18 cellular contexts compared by ENCODE assay signal in the genomic region with DNA sequence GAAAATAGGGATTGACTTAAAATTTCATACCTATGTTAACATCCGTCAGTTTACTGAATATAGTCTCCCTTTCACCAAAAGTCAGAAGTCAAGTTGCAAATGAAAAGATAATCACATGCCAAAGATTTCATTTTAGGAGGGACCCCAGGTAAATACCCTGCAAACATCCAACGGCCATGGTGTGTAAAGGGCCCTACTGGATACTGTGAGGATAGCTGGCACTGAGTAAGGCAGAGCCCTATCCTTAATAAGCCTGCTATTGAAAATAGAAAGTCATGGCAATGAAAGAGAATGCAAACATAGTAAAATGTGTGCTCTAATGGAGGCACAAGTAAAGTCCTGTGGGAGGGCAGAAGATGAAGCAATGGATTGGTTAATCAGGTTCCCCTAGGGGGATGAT. TPM values are rescaled to one million over a fixed set of nuclear protein-coding genes. Genes with fewer than 3 reads are reported as not detected.
A peak's percentile ranks its signal among the peaks of the same experiment; 100 is the strongest.
DNase-seq lines count a peak whose midpoint lies in the region; ATAC-seq and TF ChIP-seq lines count a peak whose summit lies in the region.
"Had no signal": no experiment of that assay in that cellular context is flagged by ENCODE, and none has a peak within 500 bp of the region (broad histone marks: within the 10 kb centered on the region; RNA-seq: fewer than 3 reads in every experiment).

No MANE protein-coding gene starts in this region.

- no peaks in the 10 kb centered on the region for H3K36me3 ChIP-seq in CD8-positive, alpha-beta T cell (ENCODE audit: insufficient read depth, low read length)
- no peaks in the 10 kb centered on the region for H3K36me3 ChIP-seq in neutrophil
- H3K36me3 ChIP-seq: BE2C had no signal

- H2BK20ac ChIP-seq in H9 (ENCODE audit: low read depth, low read length, poor library complexity, severe bottlenecking): no peak overlapping the region

- peaks cover 9% of the 10 kb centered on the region for H3K36me3 Mint-ChIP-seq in CD8-positive, alpha-beta T cell
- H3K36me3 Mint-ChIP-seq in H9 (ENCODE audit: insufficient read depth in 1 of 3, low read depth in 3 of 3): no peaks in the 10 kb centered on the region; a peak in 1 of 7 replicates

- peak overlapping the region; percentile 32 for H3K4me3 Mint-ChIP-seq in CD8-positive, alpha-beta T cell
- no peak overlapping the region; a peak in 1 of 5 replicates for H3K4me3 Mint-ChIP-seq in H9
- H3K4me3 Mint-ChIP-seq: CD8-positive, alpha-beta memory T cell; HFFc6 had no signal

- H2AK5ac ChIP-seq in H9 (ENCODE audit: insufficient read length, low read length): no peak overlapping the region

- H3K9ac ChIP-seq in H9 (ENCODE audit: extremely low read depth, insufficient read length, low read length): no peak overlapping the region

- H2AFZ ChIP-seq in H9 (ENCODE audit: low read length): no peak overlapping the region

- H4K91ac ChIP-seq in H9 (ENCODE audit: insufficient read length, low read depth, low read length): no peak overlapping the region

- no peaks in the 10 kb centered on the region for H3K23me2 ChIP-seq in H9 (ENCODE audit: insufficient read length, low read depth, low read length, poor library complexity, severe bottlenecking)

- no peak for TF ChIP-seq CTCF in CD8-positive, alpha-beta T cell (IDR thresholded peaks at IDR 0.05)
- peak; percentile 22; the same call in 2 of the 3 replicates for TF ChIP-seq CTCF in H9 (conservative IDR thresholded peaks at IDR 0.05)
- TF ChIP-seq CTCF in neutrophil (IDR thresholded peaks at IDR 0.05): no peak

- peaks cover 73% of the 10 kb centered on the region for H3K4me1 Mint-ChIP-seq in CD8-positive, alpha-beta T cell (ENCODE audit: low read depth)
- peaks cover 66 to 72% of the 10 kb centered on the region in 2 experiments for H3K4me1 Mint-ChIP-seq in H9

- no peaks in the 10 kb centered on the region for H4K20me1 ChIP-seq in H9 (ENCODE audit: control insufficient read depth, insufficient read depth, insufficient read length)

- no peak for DNase-seq in CD8-positive, alpha-beta T cell
- DNase-seq in H9 (no peak), OCI-M1 (lab: John Stamatoyannopoulos, UW) (peak; percentile 37)
- DNase-seq: BE2C; Caco-2; CD8-positive, alpha-beta memory T cell; DND-41; GDM1; H7; HFFc6; IMR-90; KG1 had no signal

- H3K4me1 ChIP-seq in CD8-positive, alpha-beta T cell (ENCODE audit: insufficient read depth, low read length): peaks cover 5% of the 10 kb centered on the region
- H3K4me1 ChIP-seq in H9 (ENCODE audit: insufficient read depth, low read length) (peaks cover 11% of the 10 kb centered on the region; the same call in 1 of the 2 replicates), neutrophil (ENCODE audit: control insufficient read depth in 1 of 2, insufficient read depth in 1 of 2, low read depth in 1 of 2, low read length in 1 of 2) (peaks cover 0 to 10% of the 10 kb centered on the region in 2 experiments)
- H3K4me1 ChIP-seq: A549, BE2C, Caco-2 had no signal

- no peak overlapping the region for H4K5ac ChIP-seq in H9 (ENCODE audit: insufficient read length, low read depth, low read length)

- H3T11ph ChIP-seq in H9 (ENCODE audit: low read length): no peak overlapping the region

- H2BK15ac ChIP-seq in H9 (ENCODE audit: low read depth, low read length): no peak overlapping the region

- H3K56ac ChIP-seq in H9 (ENCODE audit: insufficient read length, low read depth, low read length): no peak overlapping the region

- no peak overlapping the region for H3K4ac ChIP-seq in H9 (ENCODE audit: low read depth, low read length)

- H3K9me3 Mint-ChIP-seq in CD8-positive, alpha-beta T cell: no peaks in the 10 kb centered on the region
- no peaks in the 10 kb centered on the region for H3K9me3 Mint-ChIP-seq in H9
- H3K9me3 Mint-ChIP-seq: CD8-positive, alpha-beta memory T cell; HFFc6 had no signal

- CTCF ChIA-PET in CD8-positive, alpha-beta T cell (lab: Charles Lee): no interaction called here

- H3K27ac ChIP-seq in CD8-positive, alpha-beta T cell (ENCODE audit: low read depth, low read length): no peak overlapping the region
- H3K27ac ChIP-seq in H9 (ENCODE audit: insufficient read length, low read depth, low read length) (no peak overlapping the region), neutrophil (peak overlapping the region; percentile 20)
- H3K27ac ChIP-seq: A549, C4-2B, HL-60 had no signal

- peaks cover 1% of the 10 kb centered on the region for H3K79me1 ChIP-seq in H9 (ENCODE audit: insufficient read depth, low read depth, low read length, poor library complexity, severe bottlenecking)

- no peak overlapping the region for H3K18ac ChIP-seq in H9 (ENCODE audit: insufficient read length, low read depth, low read length)

- no peak overlapping the region for H2BK5ac ChIP-seq in H9 (ENCODE audit: insufficient read length, low read length)

- no peak overlapping the region for H4K8ac ChIP-seq in H9 (replicated peaks; ENCODE audit: insufficient read length, low read depth, low read length)

- H3K27me3 Mint-ChIP-seq in CD8-positive, alpha-beta T cell (ENCODE audit: low read depth): no peaks in the 10 kb centered on the region
- no peaks in the 10 kb centered on the region for H3K27me3 Mint-ChIP-seq in H9 (ENCODE audit: low read depth)

- no peak overlapping the region for H3K23ac ChIP-seq in H9 (ENCODE audit: insufficient read length, low read depth, low read length)

- no peak overlapping the region for H2BK12ac ChIP-seq in H9 (ENCODE audit: insufficient read length, low read depth, low read length)

- H3K27me3 ChIP-seq in CD8-positive, alpha-beta T cell (ENCODE audit: insufficient read depth, low read length): no peaks in the 10 kb centered on the region
- H3K27me3 ChIP-seq in H9 (ENCODE audit: insufficient read depth, low read length): no peaks in the 10 kb centered on the region
- H3K27me3 ChIP-seq in neutrophil: no peaks in the 10 kb centered on the region
- H3K27me3 ChIP-seq: BE2C had no signal

- H3K4me3 ChIP-seq in CD8-positive, alpha-beta T cell (ENCODE audit: low read depth, low read length): no peak overlapping the region
- H3K4me3 ChIP-seq in neutrophil (ENCODE audit: low read depth in 1 of 2, low read length in 1 of 2): no peak overlapping the region
- H3K4me3 ChIP-seq: A549 had no signal

- H3K4me2 ChIP-seq in H9 (ENCODE audit: insufficient read depth, insufficient read length, low read length): peak overlapping the region; percentile 15
- H3K4me2 ChIP-seq: A549 had no signal

- intact Hi-C loops in CD8-positive, alpha-beta T cell (cut with DNase I, micrococcal nuclease): no loop called here

- H3K9me3 ChIP-seq in CD8-positive, alpha-beta T cell (ENCODE audit: low read length): no peaks in the 10 kb centered on the region
- H3K9me3 ChIP-seq in H9 (ENCODE audit: control insufficient read depth, low read depth, low read length) (no peaks in the 10 kb centered on the region), neutrophil (no peaks in the 10 kb centered on the region)
- H3K9me3 ChIP-seq: A549, BE2C, Caco-2 had no signal

- no peak overlapping the region for H3K27ac Mint-ChIP-seq in CD8-positive, alpha-beta T cell
- H3K27ac Mint-ChIP-seq in H9: peak overlapping the region in 2 of 3 experiments; percentile 85 to 90; a peak in 5 of 7 replicates
- H3K27ac Mint-ChIP-seq: HFFc6 had no signal

- no CpG with 5 or more reads among the region's 2 CpGs for WGBS in H9 (ENCODE audit: extremely low coverage, insufficient read length, low lambda C conversion rate)

- no peak for ATAC-seq in CD8-positive, alpha-beta T cell
- no peak for ATAC-seq in GM21529 (IDR thresholded peaks at IDR 0.05; ENCODE audit: unreplicated experiment)
- ATAC-seq in HG03457 (IDR thresholded peaks at IDR 0.05; ENCODE audit: unreplicated experiment): no peak
- ATAC-seq: A549 had no signal

- no peak overlapping the region for H2BK120ac ChIP-seq in H9 (ENCODE audit: low read depth, low read length, poor library complexity, severe bottlenecking)

- POLR2A ChIA-PET in CD8-positive, alpha-beta T cell (lab: Charles Lee): no interaction called here

- H3K79me2 ChIP-seq in H9 (ENCODE audit: insufficient read depth, low read length): peaks cover 11% of the 10 kb centered on the region; the same call in 1 of the 2 replicates

- H3K14ac ChIP-seq in H9 (ENCODE audit: insufficient read depth, low read length): no peak overlapping the region

RNA-seq across cellular contexts. Expression of a gene that starts 20.9 kb away (rescaled TPM):
- total RNA-seq in CD8-positive, alpha-beta T cell: 10 to 100 TPM; 33.8 to 34.1 TPM
- 95.8 and 99.2 TPM in 2 replicates for total RNA-seq in H9 (2021)
